Comparison of ENCODE assay signal across 1 cellular context in the genomic region with DNA sequence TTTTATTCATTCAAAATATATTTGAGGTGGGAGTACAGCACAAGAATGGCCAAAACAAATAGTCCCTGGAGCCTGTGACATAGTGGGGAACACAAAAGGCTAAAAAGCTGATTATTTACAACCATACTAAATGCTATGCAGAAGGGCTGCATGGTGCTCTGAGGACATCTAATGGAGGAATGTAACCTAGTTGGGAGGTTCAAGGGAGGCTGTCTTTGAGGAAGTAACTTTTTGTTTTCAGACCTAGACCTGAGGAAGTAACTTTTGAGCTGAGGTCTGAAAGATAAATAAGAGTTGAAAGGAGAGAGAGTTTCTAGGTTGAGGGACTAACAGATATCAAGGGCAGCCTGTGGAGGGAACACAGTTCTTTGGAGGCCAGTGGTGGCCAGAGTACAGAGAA.
TF ChIP-seq lines count a peak whose summit lies in the region.

No MANE protein-coding gene starts in this region.

TF ChIP-seq in K562, 482 proteins besides CTCF, POLR2A, EP300 and RAD21 (continued from another document and continues in another):
- no peak for TF ChIP-seq ZNF57 (CRISPR knock-in tag; IDR thresholded peaks at IDR 0.05)
- TF ChIP-seq, protein P1, sequence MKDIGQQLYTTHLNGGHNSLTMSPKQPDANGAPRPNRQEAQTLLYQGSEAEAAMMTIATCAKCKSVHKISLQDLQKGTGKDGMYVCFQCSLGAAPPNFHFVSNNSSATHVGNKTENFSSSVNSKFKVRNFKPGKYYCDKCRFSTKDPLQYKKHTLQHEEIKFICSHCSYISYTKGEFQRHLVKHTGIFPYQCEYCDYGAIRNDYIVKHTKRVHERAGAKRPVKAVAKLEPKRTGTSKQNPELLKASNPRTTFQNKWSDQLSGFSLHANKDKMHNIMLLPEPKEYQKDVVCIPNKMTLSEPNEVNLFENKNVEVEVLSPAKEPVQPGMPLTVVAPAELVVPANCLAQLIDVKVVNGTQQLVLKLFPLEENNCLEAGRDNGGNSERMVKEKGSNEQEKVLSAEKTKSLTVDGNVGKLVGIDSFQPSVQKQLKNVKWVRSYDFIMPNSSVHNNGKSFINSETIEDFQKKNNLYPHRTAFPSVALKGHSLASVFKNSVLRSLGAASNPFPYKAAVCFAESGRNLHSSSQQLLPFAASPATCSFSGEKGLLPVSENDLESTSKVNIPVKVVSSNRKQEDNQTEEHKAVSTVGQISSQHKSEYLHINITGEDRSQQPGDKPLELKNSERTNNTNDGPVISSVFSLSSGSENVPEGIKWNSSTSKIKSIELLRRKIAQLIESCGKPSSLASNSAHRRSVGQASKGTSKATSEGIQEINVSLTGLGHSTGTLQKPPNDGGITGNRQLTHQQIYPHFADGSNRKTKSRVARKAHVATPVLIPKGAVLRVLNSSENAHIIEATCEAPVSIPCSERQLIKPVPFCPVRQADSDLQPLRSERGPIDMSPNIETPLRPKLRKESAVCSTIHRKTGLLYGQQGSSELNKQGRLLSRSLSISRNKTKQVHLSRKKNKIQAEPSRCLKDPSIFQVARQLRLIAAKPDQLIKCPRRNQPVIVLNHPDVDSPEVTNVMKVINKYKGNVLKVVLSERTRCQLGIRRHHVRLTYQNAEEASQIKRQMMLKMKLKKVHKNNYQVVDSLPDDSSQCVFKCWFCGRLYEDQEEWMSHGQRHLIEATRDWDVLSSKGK (CRISPR knock-in tag; IDR thresholded peaks at IDR 0.05): no peak
- no peak for TF ChIP-seq SIRT6 (IDR thresholded peaks at IDR 0.05; ENCODE audit: low read depth, low read length)
- no peak for TF ChIP-seq CREBBP (IDR thresholded peaks at IDR 0.05; ENCODE audit: low read depth, low read length)
- no peak for TF ChIP-seq MCM7 (IDR thresholded peaks at IDR 0.05)
- no peak for TF ChIP-seq PHF8 (IDR thresholded peaks at IDR 0.05; ENCODE audit: borderline replicate concordance, low read length)
- TF ChIP-seq, protein P2, sequence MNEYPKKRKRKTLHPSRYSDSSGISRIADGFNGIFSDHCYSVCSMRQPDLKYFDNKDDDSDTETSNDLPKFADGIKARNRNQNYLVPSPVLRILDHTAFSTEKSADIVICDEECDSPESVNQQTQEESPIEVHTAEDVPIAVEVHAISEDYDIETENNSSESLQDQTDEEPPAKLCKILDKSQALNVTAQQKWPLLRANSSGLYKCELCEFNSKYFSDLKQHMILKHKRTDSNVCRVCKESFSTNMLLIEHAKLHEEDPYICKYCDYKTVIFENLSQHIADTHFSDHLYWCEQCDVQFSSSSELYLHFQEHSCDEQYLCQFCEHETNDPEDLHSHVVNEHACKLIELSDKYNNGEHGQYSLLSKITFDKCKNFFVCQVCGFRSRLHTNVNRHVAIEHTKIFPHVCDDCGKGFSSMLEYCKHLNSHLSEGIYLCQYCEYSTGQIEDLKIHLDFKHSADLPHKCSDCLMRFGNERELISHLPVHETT (CRISPR knock-in tag; conservative IDR thresholded peaks at IDR 0.05 in 1 of 2, IDR thresholded peaks at IDR 0.05 in 1 of 2): no peak; a peak in 1 of 4 replicates
- no peak for TF ChIP-seq NFIX (CRISPR knock-in tag; IDR thresholded peaks at IDR 0.05; ENCODE audit: low read depth)
- TF ChIP-seq NCOA4 (IDR thresholded peaks at IDR 0.05; ENCODE audit: partially characterized antibody): no peak
- no peak for TF ChIP-seq ZNF766 (CRISPR knock-in tag; conservative IDR thresholded peaks at IDR 0.05)
- no peak for TF ChIP-seq SMAD1 (IDR thresholded peaks at IDR 0.05; ENCODE audit: low read depth, low read length, partially characterized antibody)
- TF ChIP-seq TARDBP (IDR thresholded peaks at IDR 0.05): no peak
- TF ChIP-seq ETV6 (IDR thresholded peaks at IDR 0.05; ENCODE audit: borderline replicate concordance in 1 of 2, low read depth in 2 of 2, low read length in 1 of 2): no peak
- TF ChIP-seq ETV6 (CRISPR knock-in tag; IDR thresholded peaks at IDR 0.05; ENCODE audit: borderline replicate concordance): no peak
- no peak for TF ChIP-seq HDAC2 (IDR thresholded peaks at IDR 0.05)
- TF ChIP-seq ZNF444 (CRISPR knock-in tag; IDR thresholded peaks at IDR 0.05): no peak
- TF ChIP-seq KDM1A (IDR thresholded peaks at IDR 0.05): no peak
- TF ChIP-seq ZNF217 (CRISPR knock-in tag; IDR thresholded peaks at IDR 0.05): no peak
- TF ChIP-seq SREBF1 (IDR thresholded peaks at IDR 0.05; ENCODE audit: borderline replicate concordance, low read depth, low read length): 0 out of 2 replicates have a peak, but pooled peaks have one; percentile 36
- no peak for TF ChIP-seq NFYB (IDR thresholded peaks at IDR 0.05; ENCODE audit: extremely low read depth, insufficient read length)
- TF ChIP-seq MYC (IDR thresholded peaks at IDR 0.05; ENCODE audit: low read depth, low read length): no peak
- TF ChIP-seq MYC (CRISPR knock-in tag; IDR thresholded peaks at IDR 0.05; ENCODE audit: borderline replicate concordance, low read depth): no peak
- TF ChIP-seq, protein P3, sequence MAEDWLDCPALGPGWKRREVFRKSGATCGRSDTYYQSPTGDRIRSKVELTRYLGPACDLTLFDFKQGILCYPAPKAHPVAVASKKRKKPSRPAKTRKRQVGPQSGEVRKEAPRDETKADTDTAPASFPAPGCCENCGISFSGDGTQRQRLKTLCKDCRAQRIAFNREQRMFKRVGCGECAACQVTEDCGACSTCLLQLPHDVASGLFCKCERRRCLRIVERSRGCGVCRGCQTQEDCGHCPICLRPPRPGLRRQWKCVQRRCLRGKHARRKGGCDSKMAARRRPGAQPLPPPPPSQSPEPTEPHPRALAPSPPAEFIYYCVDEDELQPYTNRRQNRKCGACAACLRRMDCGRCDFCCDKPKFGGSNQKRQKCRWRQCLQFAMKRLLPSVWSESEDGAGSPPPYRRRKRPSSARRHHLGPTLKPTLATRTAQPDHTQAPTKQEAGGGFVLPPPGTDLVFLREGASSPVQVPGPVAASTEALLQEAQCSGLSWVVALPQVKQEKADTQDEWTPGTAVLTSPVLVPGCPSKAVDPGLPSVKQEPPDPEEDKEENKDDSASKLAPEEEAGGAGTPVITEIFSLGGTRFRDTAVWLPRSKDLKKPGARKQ (CRISPR knock-in tag; IDR thresholded peaks at IDR 0.05): no peak
- no peak for TF ChIP-seq BHLHE40 (IDR thresholded peaks at IDR 0.05; ENCODE audit: low read length)
- TF ChIP-seq NR2F6 (CRISPR knock-in tag; IDR thresholded peaks at IDR 0.05): no peak
- peak; percentile 41; the same call in 1 of the 2 replicates for TF ChIP-seq CTBP1 (IDR thresholded peaks at IDR 0.05; ENCODE audit: borderline replicate concordance)
- TF ChIP-seq, protein P4, sequence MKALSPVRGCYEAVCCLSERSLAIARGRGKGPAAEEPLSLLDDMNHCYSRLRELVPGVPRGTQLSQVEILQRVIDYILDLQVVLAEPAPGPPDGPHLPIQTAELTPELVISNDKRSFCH (CRISPR knock-in tag; IDR thresholded peaks at IDR 0.05): no peak
- TF ChIP-seq, protein P4 (tag; IDR thresholded peaks at IDR 0.05): no peak
- no peak for TF ChIP-seq BACH1 (tag; IDR thresholded peaks at IDR 0.05)
- no peak for TF ChIP-seq JUNB (CRISPR knock-in tag; conservative IDR thresholded peaks at IDR 0.05)
- no peak for TF ChIP-seq SMARCB1 (IDR thresholded peaks at IDR 0.05; ENCODE audit: insufficient read length, low read depth)
- TF ChIP-seq PTBP1 (IDR thresholded peaks at IDR 0.05; ENCODE audit: low read depth, low read length): no peak
- no peak for TF ChIP-seq RBM22 (IDR thresholded peaks at IDR 0.05; ENCODE audit: low read depth, low read length, poor library complexity, severe bottlenecking)
- no peak for TF ChIP-seq KLF1 (tag; IDR thresholded peaks at IDR 0.05)
- TF ChIP-seq, protein P5, sequence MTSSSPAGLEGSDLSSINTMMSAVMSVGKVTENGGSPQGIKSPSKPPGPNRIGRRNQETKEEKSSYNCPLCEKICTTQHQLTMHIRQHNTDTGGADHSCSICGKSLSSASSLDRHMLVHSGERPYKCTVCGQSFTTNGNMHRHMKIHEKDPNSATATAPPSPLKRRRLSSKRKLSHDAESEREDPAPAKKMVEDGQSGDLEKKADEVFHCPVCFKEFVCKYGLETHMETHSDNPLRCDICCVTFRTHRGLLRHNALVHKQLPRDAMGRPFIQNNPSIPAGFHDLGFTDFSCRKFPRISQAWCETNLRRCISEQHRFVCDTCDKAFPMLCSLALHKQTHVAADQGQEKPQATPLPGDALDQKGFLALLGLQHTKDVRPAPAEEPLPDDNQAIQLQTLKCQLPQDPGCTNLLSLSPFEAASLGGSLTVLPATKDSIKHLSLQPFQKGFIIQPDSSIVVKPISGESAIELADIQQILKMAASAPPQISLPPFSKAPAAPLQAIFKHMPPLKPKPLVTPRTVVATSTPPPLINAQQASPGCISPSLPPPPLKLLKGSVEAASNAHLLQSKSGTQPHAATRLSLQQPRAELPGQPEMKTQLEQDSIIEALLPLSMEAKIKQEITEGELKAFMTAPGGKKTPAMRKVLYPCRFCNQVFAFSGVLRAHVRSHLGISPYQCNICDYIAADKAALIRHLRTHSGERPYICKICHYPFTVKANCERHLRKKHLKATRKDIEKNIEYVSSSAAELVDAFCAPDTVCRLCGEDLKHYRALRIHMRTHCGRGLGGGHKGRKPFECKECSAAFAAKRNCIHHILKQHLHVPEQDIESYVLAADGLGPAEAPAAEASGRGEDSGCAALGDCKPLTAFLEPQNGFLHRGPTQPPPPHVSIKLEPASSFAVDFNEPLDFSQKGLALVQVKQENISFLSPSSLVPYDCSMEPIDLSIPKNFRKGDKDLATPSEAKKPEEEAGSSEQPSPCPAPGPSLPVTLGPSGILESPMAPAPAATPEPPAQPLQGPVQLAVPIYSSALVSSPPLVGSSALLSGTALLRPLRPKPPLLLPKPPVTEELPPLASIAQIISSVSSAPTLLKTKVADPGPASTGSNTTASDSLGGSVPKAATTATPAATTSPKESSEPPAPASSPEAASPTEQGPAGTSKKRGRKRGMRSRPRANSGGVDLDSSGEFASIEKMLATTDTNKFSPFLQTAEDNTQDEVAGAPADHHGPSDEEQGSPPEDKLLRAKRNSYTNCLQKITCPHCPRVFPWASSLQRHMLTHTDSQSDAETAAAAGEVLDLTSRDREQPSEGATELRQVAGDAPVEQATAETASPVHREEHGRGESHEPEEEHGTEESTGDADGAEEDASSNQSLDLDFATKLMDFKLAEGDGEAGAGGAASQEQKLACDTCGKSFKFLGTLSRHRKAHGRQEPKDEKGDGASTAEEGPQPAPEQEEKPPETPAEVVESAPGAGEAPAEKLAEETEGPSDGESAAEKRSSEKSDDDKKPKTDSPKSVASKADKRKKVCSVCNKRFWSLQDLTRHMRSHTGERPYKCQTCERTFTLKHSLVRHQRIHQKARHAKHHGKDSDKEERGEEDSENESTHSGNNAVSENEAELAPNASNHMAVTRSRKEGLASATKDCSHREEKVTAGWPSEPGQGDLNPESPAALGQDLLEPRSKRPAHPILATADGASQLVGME (CRISPR knock-in tag; IDR thresholded peaks at IDR 0.05): no peak
- no peak for TF ChIP-seq CHD2 (IDR thresholded peaks at IDR 0.05; ENCODE audit: low read depth, low read length)
- no peak for TF ChIP-seq KAT2B (IDR thresholded peaks at IDR 0.05; ENCODE audit: low read depth, low read length)
- TF ChIP-seq, protein P6, sequence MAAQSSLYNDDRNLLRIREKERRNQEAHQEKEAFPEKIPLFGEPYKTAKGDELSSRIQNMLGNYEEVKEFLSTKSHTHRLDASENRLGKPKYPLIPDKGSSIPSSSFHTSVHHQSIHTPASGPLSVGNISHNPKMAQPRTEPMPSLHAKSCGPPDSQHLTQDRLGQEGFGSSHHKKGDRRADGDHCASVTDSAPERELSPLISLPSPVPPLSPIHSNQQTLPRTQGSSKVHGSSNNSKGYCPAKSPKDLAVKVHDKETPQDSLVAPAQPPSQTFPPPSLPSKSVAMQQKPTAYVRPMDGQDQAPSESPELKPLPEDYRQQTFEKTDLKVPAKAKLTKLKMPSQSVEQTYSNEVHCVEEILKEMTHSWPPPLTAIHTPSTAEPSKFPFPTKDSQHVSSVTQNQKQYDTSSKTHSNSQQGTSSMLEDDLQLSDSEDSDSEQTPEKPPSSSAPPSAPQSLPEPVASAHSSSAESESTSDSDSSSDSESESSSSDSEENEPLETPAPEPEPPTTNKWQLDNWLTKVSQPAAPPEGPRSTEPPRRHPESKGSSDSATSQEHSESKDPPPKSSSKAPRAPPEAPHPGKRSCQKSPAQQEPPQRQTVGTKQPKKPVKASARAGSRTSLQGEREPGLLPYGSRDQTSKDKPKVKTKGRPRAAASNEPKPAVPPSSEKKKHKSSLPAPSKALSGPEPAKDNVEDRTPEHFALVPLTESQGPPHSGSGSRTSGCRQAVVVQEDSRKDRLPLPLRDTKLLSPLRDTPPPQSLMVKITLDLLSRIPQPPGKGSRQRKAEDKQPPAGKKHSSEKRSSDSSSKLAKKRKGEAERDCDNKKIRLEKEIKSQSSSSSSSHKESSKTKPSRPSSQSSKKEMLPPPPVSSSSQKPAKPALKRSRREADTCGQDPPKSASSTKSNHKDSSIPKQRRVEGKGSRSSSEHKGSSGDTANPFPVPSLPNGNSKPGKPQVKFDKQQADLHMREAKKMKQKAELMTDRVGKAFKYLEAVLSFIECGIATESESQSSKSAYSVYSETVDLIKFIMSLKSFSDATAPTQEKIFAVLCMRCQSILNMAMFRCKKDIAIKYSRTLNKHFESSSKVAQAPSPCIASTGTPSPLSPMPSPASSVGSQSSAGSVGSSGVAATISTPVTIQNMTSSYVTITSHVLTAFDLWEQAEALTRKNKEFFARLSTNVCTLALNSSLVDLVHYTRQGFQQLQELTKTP (IDR thresholded peaks at IDR 0.05; ENCODE audit: low read depth in 1 of 2, partially characterized antibody in 2 of 2): no peak
- TF ChIP-seq PTRF (tag; IDR thresholded peaks at IDR 0.05): no peak
- no peak for TF ChIP-seq NEUROD1 (IDR thresholded peaks at IDR 0.05; ENCODE audit: borderline replicate concordance, low read depth, low read length, partially characterized antibody)
- TF ChIP-seq ZBTB17 (CRISPR knock-in tag; IDR thresholded peaks at IDR 0.05): no peak
- TF ChIP-seq PRPF4 (IDR thresholded peaks at IDR 0.05; ENCODE audit: insufficient read depth, low read depth, low read length, poor library complexity, severe bottlenecking): no peak
- TF ChIP-seq ELF1 (tag; IDR thresholded peaks at IDR 0.05): peak; percentile 50; the same call in 1 of the 2 replicates
- no peak for TF ChIP-seq SRSF9 (IDR thresholded peaks at IDR 0.05; ENCODE audit: borderline replicate concordance, low read depth, low read length)
- TF ChIP-seq, protein P7, sequence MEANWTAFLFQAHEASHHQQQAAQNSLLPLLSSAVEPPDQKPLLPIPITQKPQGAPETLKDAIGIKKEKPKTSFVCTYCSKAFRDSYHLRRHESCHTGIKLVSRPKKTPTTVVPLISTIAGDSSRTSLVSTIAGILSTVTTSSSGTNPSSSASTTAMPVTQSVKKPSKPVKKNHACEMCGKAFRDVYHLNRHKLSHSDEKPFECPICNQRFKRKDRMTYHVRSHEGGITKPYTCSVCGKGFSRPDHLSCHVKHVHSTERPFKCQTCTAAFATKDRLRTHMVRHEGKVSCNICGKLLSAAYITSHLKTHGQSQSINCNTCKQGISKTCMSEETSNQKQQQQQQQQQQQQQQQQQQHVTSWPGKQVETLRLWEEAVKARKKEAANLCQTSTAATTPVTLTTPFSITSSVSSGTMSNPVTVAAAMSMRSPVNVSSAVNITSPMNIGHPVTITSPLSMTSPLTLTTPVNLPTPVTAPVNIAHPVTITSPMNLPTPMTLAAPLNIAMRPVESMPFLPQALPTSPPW (CRISPR knock-in tag; IDR thresholded peaks at IDR 0.05): peak; percentile 30; the same call in 1 of the 2 replicates
- peak; percentile 52; the same call in 1 of the 2 replicates for TF ChIP-seq ESRRA (IDR thresholded peaks at IDR 0.05; ENCODE audit: borderline replicate concordance, low read depth)
- TF ChIP-seq ZSCAN32 (CRISPR knock-in tag; IDR thresholded peaks at IDR 0.05): no peak
- no peak for TF ChIP-seq ZNF311 (CRISPR knock-in tag; IDR thresholded peaks at IDR 0.05)
- TF ChIP-seq FOSL1 (tag; conservative IDR thresholded peaks at IDR 0.05): no peak
- TF ChIP-seq ZNF212 (CRISPR knock-in tag; IDR thresholded peaks at IDR 0.05): no peak
- no peak for TF ChIP-seq KDM4B (IDR thresholded peaks at IDR 0.05; ENCODE audit: borderline replicate concordance in 2 of 2, low read depth in 1 of 2)
